ENCODE assay signal across 9 cellular contexts in the genomic region with DNA sequence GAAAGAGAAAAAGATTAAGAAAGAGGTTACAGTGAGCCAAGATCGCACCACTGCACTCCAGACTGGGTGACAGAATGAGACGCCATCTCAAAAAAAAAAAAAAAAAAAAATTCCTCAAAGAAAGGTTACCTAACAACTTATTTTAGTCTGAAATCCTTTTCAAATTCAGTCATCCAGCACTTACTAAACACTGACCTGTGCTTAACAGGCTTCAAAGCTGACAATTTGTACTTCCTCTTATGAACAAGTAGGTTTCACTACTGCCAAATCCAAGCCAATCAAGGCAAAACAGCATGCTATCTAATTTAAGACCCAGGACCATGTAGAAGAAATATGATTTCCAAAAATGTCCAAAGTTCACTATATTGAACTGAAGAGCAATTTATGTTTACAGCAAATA. TPM values are rescaled to one million over a fixed set of nuclear protein-coding genes. Genes with fewer than 3 reads are reported as not detected.
DNase-seq lines count a peak whose midpoint lies in the region; ATAC-seq, FAIRE-seq and TF ChIP-seq lines count a peak whose summit lies in the region.
"Had no signal": no experiment of that assay in that cellular context is flagged by ENCODE, and none has a peak within 500 bp of the region (broad histone marks: within the 10 kb centered on the region; RNA-seq: fewer than 3 reads in every experiment).

No MANE protein-coding gene starts in this region.

- peak; percentile 72 for FAIRE-seq in GM12891 (lab: Jason Lieb, UNC)

- H3K36me3 ChIP-seq in breast epithelium, result no peaks in the 10 kb centered on the region

- intact Hi-C loops in breast epithelium (cut with DNase I; ENCODE audit: low total_unique reads), result no loop called here

- H3K27ac ChIP-seq in HL-60 (replicated peaks), result peak overlapping the region; percentile 15
- no peak overlapping the region for H3K27ac ChIP-seq in breast epithelium

- no peak for DNase-seq in GM12891 (ENCODE audit: insufficient read length, low spot score)
- peak; percentile 49 to 71 for DNase-seq in HL-60 (ENCODE audit: low read depth in 1 of 2, low spot score in 1 of 2)
- peak; percentile 12 for DNase-seq in fibroblast of mammary gland (ENCODE audit: low read depth)
- DNase-seq in omental fat pad (ENCODE audit: low spot score), result no peak
- DNase-seq in HT-29 (ENCODE audit: low spot score), result no peak
- no peak for DNase-seq in breast epithelium (ENCODE audit: low spot score in 2 of 2)
- DNase-seq: foreskin keratinocyte had no signal

- TF ChIP-seq CTCF in HL-60 (IDR thresholded peaks at IDR 0.05; ENCODE audit: insufficient read depth, low read length) (no peak), fibroblast of mammary gland (conservative IDR thresholded peaks at IDR 0.05; ENCODE audit: control insufficient read depth, insufficient read depth, low read depth, low read length) (no peak), omental fat pad (IDR thresholded peaks at IDR 0.05) (no peak), breast epithelium (IDR thresholded peaks at IDR 0.05) (no peak)

- H3K9me3 ChIP-seq in breast epithelium, result no peaks in the 10 kb centered on the region

- ATAC-seq in GM21526 (IDR thresholded peaks at IDR 0.05; ENCODE audit: low FRiP score, unreplicated experiment), result peak; percentile 88
- no peak for ATAC-seq in omental fat pad (ENCODE audit: low FRiP score)
- no peak for ATAC-seq in HG03457 (IDR thresholded peaks at IDR 0.05; ENCODE audit: unreplicated experiment)
- ATAC-seq: foreskin keratinocyte had no signal

- no peak for TF ChIP-seq POLR2A in GM12891 (IDR thresholded peaks at IDR 0.05; ENCODE audit: low read depth, low read length)
- no peak for TF ChIP-seq POLR2A in breast epithelium (IDR thresholded peaks at IDR 0.05)

- H3K27me3 ChIP-seq in HL-60 (ENCODE audit: insufficient read depth, poor library complexity, severe bottlenecking), result no peaks in the 10 kb centered on the region
- no peaks in the 10 kb centered on the region for H3K27me3 ChIP-seq in breast epithelium
- H3K27me3 ChIP-seq: foreskin keratinocyte had no signal

- H3K4me3 ChIP-seq in HL-60 (replicated peaks; ENCODE audit: insufficient read depth, low read length) (no peak overlapping the region), fibroblast of mammary gland (ENCODE audit: control insufficient read depth, low read depth, low read length) (no peak overlapping the region), breast epithelium (no peak overlapping the region)

- no peaks in the 10 kb centered on the region for H3K4me1 ChIP-seq in breast epithelium
- H3K4me1 ChIP-seq: foreskin keratinocyte had no signal

TF ChIP-seq in GM12891, 5 proteins besides CTCF, POLR2A, EP300 and RAD21:
- peak; percentile 64 for TF ChIP-seq SPI1 (IDR thresholded peaks at IDR 0.05; ENCODE audit: low read depth, low read length)
- no peak for TF ChIP-seq PAX5 (IDR thresholded peaks at IDR 0.05; ENCODE audit: insufficient read depth, low read length, severe bottlenecking)

RNA-seq across cellular contexts. Expression of a gene that starts 13.6 kb away (rescaled TPM):
- 8.9 TPM for polyA plus RNA-seq in GM12891 (2012; ENCODE audit: low read depth, missing spikeins)
- total RNA-seq in omental fat pad, result 10 to 100 TPM; 18.3 to 47.4 (median 24.4) TPM
- 22.0 and 25.4 TPM in 2 replicates for total RNA-seq in HT-29 (2014; rRNA removed; shearing (Covaris generic))
- 10 to 100 TPM; 29.8 to 45.8 (median 39.3) TPM for total RNA-seq in breast epithelium

Comparison
In these comparisons a context has a peak if more than half of its experiments do, and no peak if none do; other contexts are left out.
1. DNase-seq: peak in HL-60 (2 of 2) and fibroblast of mammary gland (single experiment); none in GM12891 (single experiment), omental fat pad (single experiment), HT-29 (single experiment) and breast epithelium (0 of 2).